20 cellular contexts compared by ENCODE assay signal in the genomic region with DNA sequence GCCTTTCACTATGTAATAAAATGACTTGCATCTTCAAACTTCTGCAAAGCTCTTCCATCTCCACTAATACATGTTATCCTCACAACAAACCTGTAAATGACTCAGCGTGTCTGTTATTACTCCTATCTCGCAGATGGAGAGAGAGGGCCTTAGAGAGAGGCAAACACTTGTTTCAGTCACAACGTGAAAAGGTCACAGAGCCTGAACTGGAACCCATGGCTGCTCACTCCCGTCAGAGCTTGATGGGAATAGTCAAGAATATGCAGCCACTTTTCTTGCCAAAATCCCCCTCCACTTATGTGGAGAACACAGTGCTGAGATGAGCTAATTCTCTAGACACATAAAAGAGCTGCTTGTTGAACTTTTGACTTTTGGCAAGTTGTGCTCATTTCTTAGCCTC.
A peak's percentile ranks its signal among the peaks of the same experiment; 100 is the strongest.
DNase-seq lines count a peak whose midpoint lies in the region; ATAC-seq and FAIRE-seq lines count a peak whose summit lies in the region.
"Had no signal": no experiment of that assay in that cellular context is flagged by ENCODE, and none has a peak within 500 bp of the region (broad histone marks: within the 10 kb centered on the region; RNA-seq: fewer than 3 reads in every experiment).

No MANE protein-coding gene starts in this region.

- no peak overlapping the region for H3K4me3 Mint-ChIP-seq in activated naive CD8-positive, alpha-beta T cell treated with anti-CD3 and anti-CD28 coated beads for 36 hours
- no peak overlapping the region for H3K4me3 Mint-ChIP-seq in activated T-cell treated with anti-CD3 and anti-CD28 coated beads, Interleukin-2, amount 50 U/mL, for 24 hours
- H3K4me3 Mint-ChIP-seq: IgD-negative memory B cell had no signal

- FAIRE-seq in endometrium (lab: Jason Lieb, UNC), result peak; percentile 92
- FAIRE-seq: G401.6 had no signal

- no peak overlapping the region for H3K27ac Mint-ChIP-seq in activated naive CD8-positive, alpha-beta T cell treated with anti-CD3 and anti-CD28 coated beads for 36 hours
- no peak overlapping the region for H3K27ac Mint-ChIP-seq in activated T-cell treated with anti-CD3 and anti-CD28 coated beads, Interleukin-2, amount 50 U/mL, for 24 hours
- H3K27ac Mint-ChIP-seq: IgD-negative memory B cell had no signal

- no peaks in the 10 kb centered on the region for H3K4me1 Mint-ChIP-seq in activated naive CD8-positive, alpha-beta T cell treated with anti-CD3 and anti-CD28 coated beads for 36 hours
- H3K4me1 Mint-ChIP-seq in activated T-cell treated with anti-CD3 and anti-CD28 coated beads, Interleukin-2, amount 50 U/mL, for 24 hours (ENCODE audit: low read depth), result no peaks in the 10 kb centered on the region

- no peak overlapping the region for H3K9ac ChIP-seq in skeletal muscle tissue (ENCODE audit: low read depth in 1 of 3, low read length in 3 of 3)
- H3K9ac ChIP-seq: BLaER1 treated with 17β-estradiol and CSF1 and Interleukin-3, amounts not matched to agents 10 nM and 100 nM had no signal

- peak overlapping the region; percentile 55 for H3K27ac ChIP-seq in right cardiac atrium (ENCODE audit: low read length)
- peak overlapping the region; percentile 20 for H3K27ac ChIP-seq in skeletal muscle tissue (ENCODE audit: low read depth, low read length)
- H3K27ac ChIP-seq: BLaER1 treated with 17β-estradiol and CSF1 and Interleukin-3, amounts not matched to agents 10 nM and 100 nM had no signal

- intact Hi-C loops in right cardiac atrium (cut with DNase I), result no loop called here

- DNase-seq in right cardiac atrium (peak in 1 of 3 donors; percentile 29), H7 (no peak)
- no peak for DNase-seq in activated naive CD8-positive, alpha-beta T cell treated with anti-CD3 and anti-CD28 coated beads for 36 hours
- no peak for DNase-seq in activated T-cell treated with anti-CD3 and anti-CD28 coated beads, Interleukin-2, amount 50 U/mL, for 24 hours
- DNase-seq in activated naive CD4-positive, alpha-beta T cell treated with Interleukin-2 at 50 U/mL for 16 hours, result no peak
- DNase-seq: activated CD4-positive, alpha-beta T cell treated with anti-CD3 and anti-CD28 coated beads for 48 hours; activated CD8-positive, alpha-beta memory T cell treated with anti-CD3 and anti-CD28 coated beads, Interleukin-2, amount 50 U/mL, for 4 hours; activated effector memory CD4-positive, alpha-beta T cell treated with Interleukin-2 at 50 U/mL for 16 hours; foreskin fibroblast; NCI-H1694; NCI-H82; OCI-M1; stimulated activated naive CD4-positive, alpha-beta T cell; T-helper 1 cell had no signal

- H3K9me3 ChIP-seq in right cardiac atrium (ENCODE audit: control insufficient read depth, low read length), result no peaks in the 10 kb centered on the region
- H3K9me3 ChIP-seq in skeletal muscle tissue (ENCODE audit: control insufficient read depth in 3 of 3, low read length in 3 of 3), result no peaks in the 10 kb centered on the region
- H3K9me3 ChIP-seq: BLaER1 treated with 17β-estradiol and CSF1 and Interleukin-3, amounts not matched to agents 10 nM and 100 nM had no signal

- no peaks in the 10 kb centered on the region for H3K27me3 ChIP-seq in right cardiac atrium (ENCODE audit: control insufficient read depth, insufficient read depth)
- no peaks in the 10 kb centered on the region for H3K27me3 ChIP-seq in skeletal muscle tissue (ENCODE audit: control insufficient read depth in 3 of 3, insufficient read depth in 3 of 3, low read length in 3 of 3)
- H3K27me3 ChIP-seq in H7 (ENCODE audit: control insufficient read depth, insufficient read depth, low read length), result no peaks in the 10 kb centered on the region
- H3K27me3 ChIP-seq: BLaER1 treated with 17β-estradiol and CSF1 and Interleukin-3, amounts not matched to agents 10 nM and 100 nM had no signal

- peaks cover 4% of the 10 kb centered on the region for H3K27me3 Mint-ChIP-seq in activated naive CD8-positive, alpha-beta T cell treated with anti-CD3 and anti-CD28 coated beads for 36 hours
- H3K27me3 Mint-ChIP-seq in activated T-cell treated with anti-CD3 and anti-CD28 coated beads, Interleukin-2, amount 50 U/mL, for 24 hours, result peaks cover 5% of the 10 kb centered on the region

- no peaks in the 10 kb centered on the region for H3K9me3 Mint-ChIP-seq in activated naive CD8-positive, alpha-beta T cell treated with anti-CD3 and anti-CD28 coated beads for 36 hours
- no peaks in the 10 kb centered on the region for H3K9me3 Mint-ChIP-seq in activated T-cell treated with anti-CD3 and anti-CD28 coated beads, Interleukin-2, amount 50 U/mL, for 24 hours
- H3K9me3 Mint-ChIP-seq: IgD-negative memory B cell had no signal

- peaks cover 4% of the 10 kb centered on the region for H3K4me1 ChIP-seq in right cardiac atrium (ENCODE audit: control insufficient read depth, insufficient read depth, low read length)
- peaks cover 6 to 14% (median 8%) of the 10 kb centered on the region in 3 donors for H3K4me1 ChIP-seq in skeletal muscle tissue (ENCODE audit: control insufficient read depth in 3 of 3, insufficient read depth in 3 of 3, low read length in 3 of 3)
- H3K4me1 ChIP-seq: BLaER1 treated with 17β-estradiol and CSF1 and Interleukin-3, amounts not matched to agents 10 nM and 100 nM had no signal

- H3K36me3 ChIP-seq in skeletal muscle tissue (ENCODE audit: control insufficient read depth in 3 of 3, insufficient read depth in 3 of 3, low read length in 3 of 3) (no peaks in the 10 kb centered on the region), H7 (replicated peaks; ENCODE audit: control insufficient read depth, insufficient read depth, low read length) (no peaks in the 10 kb centered on the region)
- H3K36me3 ChIP-seq: BLaER1 treated with 17β-estradiol and CSF1 and Interleukin-3, amounts not matched to agents 10 nM and 100 nM had no signal

- ATAC-seq in GM21529 (IDR thresholded peaks at IDR 0.05; ENCODE audit: unreplicated experiment), result peak; percentile 45
- peak; percentile 53 to 76 for ATAC-seq in right cardiac atrium

- whole genome bisulfite sequencing in right cardiac atrium, result 23% methylated on average over 4 of the region's 4 CpGs

- no peaks in the 10 kb centered on the region for H3K36me3 Mint-ChIP-seq in activated naive CD8-positive, alpha-beta T cell treated with anti-CD3 and anti-CD28 coated beads for 36 hours
- no peaks in the 10 kb centered on the region for H3K36me3 Mint-ChIP-seq in activated T-cell treated with anti-CD3 and anti-CD28 coated beads, Interleukin-2, amount 50 U/mL, for 24 hours (ENCODE audit: low read depth)

- no peak overlapping the region for H3K4me3 ChIP-seq in right cardiac atrium (ENCODE audit: low read length)
- no peak overlapping the region for H3K4me3 ChIP-seq in skeletal muscle tissue (ENCODE audit: low read length in 3 of 3)
- H3K4me3 ChIP-seq in H7 (ENCODE audit: insufficient read depth, low read depth, low read length), result no peak overlapping the region
- H3K4me3 ChIP-seq: BLaER1 treated with 17β-estradiol and CSF1 and Interleukin-3, amounts not matched to agents 10 nM and 100 nM had no signal
